In the genomic region with DNA sequence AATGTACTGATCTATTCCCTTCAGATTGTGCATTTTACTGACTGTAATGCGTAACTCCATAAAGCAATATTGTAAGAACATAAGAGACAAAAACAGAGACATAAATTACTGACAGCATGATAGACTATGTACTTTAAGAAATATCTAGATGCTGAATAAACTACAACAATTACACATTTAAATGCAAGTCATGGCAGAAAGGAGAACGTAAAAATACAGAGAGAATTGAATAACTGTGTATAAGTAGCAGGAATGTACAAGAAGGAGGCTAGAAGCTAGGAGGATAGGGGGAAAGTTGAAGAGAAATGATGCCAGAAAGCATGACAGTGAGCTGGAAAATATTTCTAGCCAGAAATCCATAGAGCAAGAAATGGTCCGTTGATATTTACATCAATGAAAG, we compare ENCODE assay signal across 3 cellular contexts.
A peak's percentile ranks its signal among the peaks of the same experiment; 100 is the strongest.
TF ChIP-seq lines count a peak whose summit lies in the region.

No MANE protein-coding gene starts in this region.

TF ChIP-seq in HepG2, 621 proteins besides CTCF, POLR2A, EP300 and RAD21:
- no peak for TF ChIP-seq ZBTB20 (CRISPR knock-in tag; IDR thresholded peaks at IDR 0.05; ENCODE audit: borderline replicate concordance, low read depth)
- peak; percentile 25; the same call in 1 of the 2 replicates for TF ChIP-seq NFE2L2 (IDR thresholded peaks at IDR 0.05; ENCODE audit: low read length)

TF ChIP-seq in A549, 52 proteins besides CTCF, POLR2A, EP300 and RAD21:
- no peak for TF ChIP-seq BHLHE40 (IDR thresholded peaks at IDR 0.05; ENCODE audit: low read depth, low read length)
- TF ChIP-seq PHF8 (IDR thresholded peaks at IDR 0.05; ENCODE audit: borderline replicate concordance, low read depth) = no peak
- no peak for TF ChIP-seq FOSB (CRISPR knock-in tag; IDR thresholded peaks at IDR 0.05)
- TF ChIP-seq, protein P1, sequence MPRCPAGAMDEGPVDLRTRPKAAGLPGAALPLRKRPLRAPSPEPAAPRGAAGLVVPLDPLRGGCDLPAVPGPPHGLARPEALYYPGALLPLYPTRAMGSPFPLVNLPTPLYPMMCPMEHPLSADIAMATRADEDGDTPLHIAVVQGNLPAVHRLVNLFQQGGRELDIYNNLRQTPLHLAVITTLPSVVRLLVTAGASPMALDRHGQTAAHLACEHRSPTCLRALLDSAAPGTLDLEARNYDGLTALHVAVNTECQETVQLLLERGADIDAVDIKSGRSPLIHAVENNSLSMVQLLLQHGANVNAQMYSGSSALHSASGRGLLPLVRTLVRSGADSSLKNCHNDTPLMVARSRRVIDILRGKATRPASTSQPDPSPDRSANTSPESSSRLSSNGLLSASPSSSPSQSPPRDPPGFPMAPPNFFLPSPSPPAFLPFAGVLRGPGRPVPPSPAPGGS (IDR thresholded peaks at IDR 0.05) = no peak
- TF ChIP-seq CBX8 (IDR thresholded peaks at IDR 0.05) = no peak
- TF ChIP-seq NPAS2 (CRISPR knock-in tag; IDR thresholded peaks at IDR 0.05; ENCODE audit: borderline replicate concordance) = no peak
- TF ChIP-seq HOXB5 (CRISPR knock-in tag; IDR thresholded peaks at IDR 0.05) = no peak
- peak; percentile 13 for TF ChIP-seq MAFK (IDR thresholded peaks at IDR 0.05; ENCODE audit: partially characterized antibody)
- TF ChIP-seq ZFP36 (IDR thresholded peaks at IDR 0.05; ENCODE audit: borderline replicate concordance, partially characterized antibody) = no peak
- TF ChIP-seq GATA3 (IDR thresholded peaks at IDR 0.05; ENCODE audit: borderline replicate concordance) = no peak
- no peak for TF ChIP-seq TP53 (CRISPR knock-in tag; IDR thresholded peaks at IDR 0.05)
- no peak for TF ChIP-seq FOXS1 (CRISPR knock-in tag; IDR thresholded peaks at IDR 0.05)
- TF ChIP-seq SMC3 (IDR thresholded peaks at IDR 0.05) = no peak
- no peak for TF ChIP-seq ZC3H11A (IDR thresholded peaks at IDR 0.05)
- peak; percentile 66 for TF ChIP-seq NFE2L2 (conservative IDR thresholded peaks at IDR 0.05; ENCODE audit: low read length)
- no peak for TF ChIP-seq JUN (IDR thresholded peaks at IDR 0.05)

TF ChIP-seq in K562, 482 proteins besides CTCF, POLR2A, EP300 and RAD21:
- TF ChIP-seq MAFG (tag; conservative IDR thresholded peaks at IDR 0.05) (peak; percentile 65), ZNF316 (IDR thresholded peaks at IDR 0.05) (0 out of 2 replicates have a peak, but pooled peaks have one; percentile 23), ZNF444 (CRISPR knock-in tag; IDR thresholded peaks at IDR 0.05) (no peak)
